In the genomic region with DNA sequence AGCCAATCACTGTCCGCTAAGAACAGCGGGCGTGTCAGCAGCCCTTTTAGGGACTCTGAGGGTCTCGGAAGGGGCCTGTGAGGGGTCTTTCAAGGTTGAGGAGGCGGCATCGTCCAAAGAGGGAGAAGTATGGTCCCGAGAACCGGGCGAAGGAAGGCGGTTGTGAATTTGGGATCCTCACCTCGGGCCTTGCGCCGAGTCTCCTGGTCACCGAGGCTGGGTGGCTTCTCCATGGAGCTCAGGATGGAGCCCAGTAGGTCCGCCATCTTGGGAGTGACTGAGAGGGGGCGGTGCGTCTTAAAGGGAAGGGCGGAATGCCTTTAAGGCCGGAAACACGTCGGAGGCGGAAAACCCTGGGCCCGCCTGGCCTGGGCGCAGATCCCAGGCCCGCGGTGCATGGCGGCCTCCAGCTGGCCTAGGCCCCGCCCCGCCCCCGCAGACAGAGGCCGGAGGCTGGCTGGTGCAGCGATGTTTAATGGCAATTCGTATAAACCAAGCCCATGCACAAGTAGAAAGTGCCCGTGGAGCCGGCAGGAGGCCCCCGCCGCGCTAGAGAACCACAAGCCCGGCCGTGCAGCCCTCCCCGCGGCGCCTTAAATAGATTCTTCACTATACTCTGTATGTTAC, we compare ENCODE assay signal across 1 cellular context.
TF ChIP-seq lines count a peak whose summit lies in the region.

A gene with protein sequence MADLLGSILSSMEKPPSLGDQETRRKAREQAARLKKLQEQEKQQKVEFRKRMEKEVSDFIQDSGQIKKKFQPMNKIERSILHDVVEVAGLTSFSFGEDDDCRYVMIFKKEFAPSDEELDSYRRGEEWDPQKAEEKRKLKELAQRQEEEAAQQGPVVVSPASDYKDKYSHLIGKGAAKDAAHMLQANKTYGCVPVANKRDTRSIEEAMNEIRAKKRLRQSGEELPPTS (minus strand): TSS at position 279 of the 627 bp plus-strand sequence. CDS start 13 bp downstream, at position 266.

TF ChIP-seq in K562, 482 proteins besides CTCF, POLR2A, EP300 and RAD21 (continued from another document and continues in another):
- TF ChIP-seq, protein P1, sequence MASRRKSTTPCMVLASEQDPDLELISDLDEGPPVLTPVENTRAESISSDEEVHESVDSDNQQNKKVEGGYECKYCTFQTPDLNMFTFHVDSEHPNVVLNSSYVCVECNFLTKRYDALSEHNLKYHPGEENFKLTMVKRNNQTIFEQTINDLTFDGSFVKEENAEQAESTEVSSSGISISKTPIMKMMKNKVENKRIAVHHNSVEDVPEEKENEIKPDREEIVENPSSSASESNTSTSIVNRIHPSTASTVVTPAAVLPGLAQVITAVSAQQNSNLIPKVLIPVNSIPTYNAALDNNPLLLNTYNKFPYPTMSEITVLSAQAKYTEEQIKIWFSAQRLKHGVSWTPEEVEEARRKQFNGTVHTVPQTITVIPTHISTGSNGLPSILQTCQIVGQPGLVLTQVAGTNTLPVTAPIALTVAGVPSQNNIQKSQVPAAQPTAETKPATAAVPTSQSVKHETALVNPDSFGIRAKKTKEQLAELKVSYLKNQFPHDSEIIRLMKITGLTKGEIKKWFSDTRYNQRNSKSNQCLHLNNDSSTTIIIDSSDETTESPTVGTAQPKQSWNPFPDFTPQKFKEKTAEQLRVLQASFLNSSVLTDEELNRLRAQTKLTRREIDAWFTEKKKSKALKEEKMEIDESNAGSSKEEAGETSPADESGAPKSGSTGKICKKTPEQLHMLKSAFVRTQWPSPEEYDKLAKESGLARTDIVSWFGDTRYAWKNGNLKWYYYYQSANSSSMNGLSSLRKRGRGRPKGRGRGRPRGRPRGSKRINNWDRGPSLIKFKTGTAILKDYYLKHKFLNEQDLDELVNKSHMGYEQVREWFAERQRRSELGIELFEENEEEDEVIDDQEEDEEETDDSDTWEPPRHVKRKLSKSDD (conservative IDR thresholded peaks at IDR 0.05; ENCODE audit: low read length) = no peak
- TF ChIP-seq PHF21A (IDR thresholded peaks at IDR 0.05; ENCODE audit: borderline replicate concordance, low read depth) (no peak), SIRT6 (IDR thresholded peaks at IDR 0.05; ENCODE audit: low read depth, low read length) (no peak), C11orf30 (IDR thresholded peaks at IDR 0.05; ENCODE audit: low read depth) (peak; percentile 56; the same call in 1 of the 2 replicates), SLC30A9 (CRISPR knock-in tag; IDR thresholded peaks at IDR 0.05) (no peak), ZNF699 (CRISPR knock-in tag; IDR thresholded peaks at IDR 0.05; ENCODE audit: insufficient replicate concordance) (no peak), CBX3 (IDR thresholded peaks at IDR 0.05; ENCODE audit: borderline replicate concordance in 1 of 2, low read length in 2 of 2) (0 out of 3 replicates have a peak, but pooled peaks of 1 of the 2 experiments have one; percentile 17), TEAD1 (CRISPR knock-in tag; IDR thresholded peaks at IDR 0.05) (no peak), SMARCE1 (IDR thresholded peaks at IDR 0.05) (no peak), ZBED1 (IDR thresholded peaks at IDR 0.05) (no peak), HIVEP1 (CRISPR knock-in tag; IDR thresholded peaks at IDR 0.05) (no peak), PML (IDR thresholded peaks at IDR 0.05; ENCODE audit: low read length) (peak; percentile 36; the same call in 1 of the 2 replicates), ZNF143 (CRISPR knock-in tag; IDR thresholded peaks at IDR 0.05) (no peak), ZNF121 (CRISPR knock-in tag; conservative IDR thresholded peaks at IDR 0.05) (no peak), PCBP2 (IDR thresholded peaks at IDR 0.05; ENCODE audit: low read depth, low read length, poor library complexity, severe bottlenecking) (no peak), HNRNPL (IDR thresholded peaks at IDR 0.05; ENCODE audit: low read depth, low read length) (no peak), CXXC5 (CRISPR knock-in tag; IDR thresholded peaks at IDR 0.05) (peak; percentile 36), POLR2G (IDR thresholded peaks at IDR 0.05; ENCODE audit: low read depth, low read length) (peak; percentile 83), FOXM1 (IDR thresholded peaks at IDR 0.05; ENCODE audit: low read depth) (no peak), FOXM1 (CRISPR knock-in tag; IDR thresholded peaks at IDR 0.05; ENCODE audit: low read depth) (0 out of 2 replicates have a peak, but pooled peaks have one; percentile 43), SP2 (IDR thresholded peaks at IDR 0.05; ENCODE audit: extremely low read depth, low read depth, low read length, poor library complexity, severe bottlenecking) (no peak), GMEB1 (CRISPR knock-in tag; IDR thresholded peaks at IDR 0.05) (no peak), BCL6 (CRISPR knock-in tag; IDR thresholded peaks at IDR 0.05) (no peak), MAZ (CRISPR knock-in tag; conservative IDR thresholded peaks at IDR 0.05 in 1 of 2, IDR thresholded peaks at IDR 0.05 in 1 of 2) (peak; percentile 26 to 82), ZNF408 (CRISPR knock-in tag; IDR thresholded peaks at IDR 0.05; ENCODE audit: low read depth) (no peak), NR2C2 (CRISPR knock-in tag; IDR thresholded peaks at IDR 0.05) (no peak), NR2C2 (tag; IDR thresholded peaks at IDR 0.05) (peak; percentile 74), GABPB1 (CRISPR knock-in tag; IDR thresholded peaks at IDR 0.05) (peak; percentile 5; the same call in 1 of the 2 replicates), EGR1 (conservative IDR thresholded peaks at IDR 0.05) (peak; percentile 92), NELFE (IDR thresholded peaks at IDR 0.05; ENCODE audit: insufficient read depth, insufficient read length) (no peak)
- TF ChIP-seq, protein P2, sequence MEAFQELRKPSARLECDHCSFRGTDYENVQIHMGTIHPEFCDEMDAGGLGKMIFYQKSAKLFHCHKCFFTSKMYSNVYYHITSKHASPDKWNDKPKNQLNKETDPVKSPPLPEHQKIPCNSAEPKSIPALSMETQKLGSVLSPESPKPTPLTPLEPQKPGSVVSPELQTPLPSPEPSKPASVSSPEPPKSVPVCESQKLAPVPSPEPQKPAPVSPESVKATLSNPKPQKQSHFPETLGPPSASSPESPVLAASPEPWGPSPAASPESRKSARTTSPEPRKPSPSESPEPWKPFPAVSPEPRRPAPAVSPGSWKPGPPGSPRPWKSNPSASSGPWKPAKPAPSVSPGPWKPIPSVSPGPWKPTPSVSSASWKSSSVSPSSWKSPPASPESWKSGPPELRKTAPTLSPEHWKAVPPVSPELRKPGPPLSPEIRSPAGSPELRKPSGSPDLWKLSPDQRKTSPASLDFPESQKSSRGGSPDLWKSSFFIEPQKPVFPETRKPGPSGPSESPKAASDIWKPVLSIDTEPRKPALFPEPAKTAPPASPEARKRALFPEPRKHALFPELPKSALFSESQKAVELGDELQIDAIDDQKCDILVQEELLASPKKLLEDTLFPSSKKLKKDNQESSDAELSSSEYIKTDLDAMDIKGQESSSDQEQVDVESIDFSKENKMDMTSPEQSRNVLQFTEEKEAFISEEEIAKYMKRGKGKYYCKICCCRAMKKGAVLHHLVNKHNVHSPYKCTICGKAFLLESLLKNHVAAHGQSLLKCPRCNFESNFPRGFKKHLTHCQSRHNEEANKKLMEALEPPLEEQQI (IDR thresholded peaks at IDR 0.05) = no peak
- TF ChIP-seq, protein P3, sequence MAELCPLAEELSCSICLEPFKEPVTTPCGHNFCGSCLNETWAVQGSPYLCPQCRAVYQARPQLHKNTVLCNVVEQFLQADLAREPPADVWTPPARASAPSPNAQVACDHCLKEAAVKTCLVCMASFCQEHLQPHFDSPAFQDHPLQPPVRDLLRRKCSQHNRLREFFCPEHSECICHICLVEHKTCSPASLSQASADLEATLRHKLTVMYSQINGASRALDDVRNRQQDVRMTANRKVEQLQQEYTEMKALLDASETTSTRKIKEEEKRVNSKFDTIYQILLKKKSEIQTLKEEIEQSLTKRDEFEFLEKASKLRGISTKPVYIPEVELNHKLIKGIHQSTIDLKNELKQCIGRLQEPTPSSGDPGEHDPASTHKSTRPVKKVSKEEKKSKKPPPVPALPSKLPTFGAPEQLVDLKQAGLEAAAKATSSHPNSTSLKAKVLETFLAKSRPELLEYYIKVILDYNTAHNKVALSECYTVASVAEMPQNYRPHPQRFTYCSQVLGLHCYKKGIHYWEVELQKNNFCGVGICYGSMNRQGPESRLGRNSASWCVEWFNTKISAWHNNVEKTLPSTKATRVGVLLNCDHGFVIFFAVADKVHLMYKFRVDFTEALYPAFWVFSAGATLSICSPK (IDR thresholded peaks at IDR 0.05; ENCODE audit: borderline replicate concordance) = peak; percentile 99
- TF ChIP-seq, protein P4, sequence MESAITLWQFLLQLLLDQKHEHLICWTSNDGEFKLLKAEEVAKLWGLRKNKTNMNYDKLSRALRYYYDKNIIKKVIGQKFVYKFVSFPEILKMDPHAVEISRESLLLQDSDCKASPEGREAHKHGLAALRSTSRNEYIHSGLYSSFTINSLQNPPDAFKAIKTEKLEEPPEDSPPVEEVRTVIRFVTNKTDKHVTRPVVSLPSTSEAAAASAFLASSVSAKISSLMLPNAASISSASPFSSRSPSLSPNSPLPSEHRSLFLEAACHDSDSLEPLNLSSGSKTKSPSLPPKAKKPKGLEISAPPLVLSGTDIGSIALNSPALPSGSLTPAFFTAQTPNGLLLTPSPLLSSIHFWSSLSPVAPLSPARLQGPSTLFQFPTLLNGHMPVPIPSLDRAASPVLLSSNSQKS (CRISPR knock-in tag; IDR thresholded peaks at IDR 0.05) = no peak
- TF ChIP-seq, protein P5, sequence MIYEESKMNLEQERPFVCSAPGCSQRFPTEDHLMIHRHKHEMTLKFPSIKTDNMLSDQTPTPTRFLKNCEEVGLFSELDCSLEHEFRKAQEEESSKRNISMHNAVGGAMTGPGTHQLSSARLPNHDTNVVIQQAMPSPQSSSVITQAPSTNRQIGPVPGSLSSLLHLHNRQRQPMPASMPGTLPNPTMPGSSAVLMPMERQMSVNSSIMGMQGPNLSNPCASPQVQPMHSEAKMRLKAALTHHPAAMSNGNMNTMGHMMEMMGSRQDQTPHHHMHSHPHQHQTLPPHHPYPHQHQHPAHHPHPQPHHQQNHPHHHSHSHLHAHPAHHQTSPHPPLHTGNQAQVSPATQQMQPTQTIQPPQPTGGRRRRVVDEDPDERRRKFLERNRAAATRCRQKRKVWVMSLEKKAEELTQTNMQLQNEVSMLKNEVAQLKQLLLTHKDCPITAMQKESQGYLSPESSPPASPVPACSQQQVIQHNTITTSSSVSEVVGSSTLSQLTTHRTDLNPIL (CRISPR knock-in tag; IDR thresholded peaks at IDR 0.05) = no peak
- TF ChIP-seq, protein P6, sequence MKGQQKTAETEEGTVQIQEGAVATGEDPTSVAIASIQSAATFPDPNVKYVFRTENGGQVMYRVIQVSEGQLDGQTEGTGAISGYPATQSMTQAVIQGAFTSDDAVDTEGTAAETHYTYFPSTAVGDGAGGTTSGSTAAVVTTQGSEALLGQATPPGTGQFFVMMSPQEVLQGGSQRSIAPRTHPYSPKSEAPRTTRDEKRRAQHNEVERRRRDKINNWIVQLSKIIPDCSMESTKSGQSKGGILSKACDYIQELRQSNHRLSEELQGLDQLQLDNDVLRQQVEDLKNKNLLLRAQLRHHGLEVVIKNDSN (CRISPR knock-in tag; IDR thresholded peaks at IDR 0.05) = no peak
- TF ChIP-seq, protein P7, sequence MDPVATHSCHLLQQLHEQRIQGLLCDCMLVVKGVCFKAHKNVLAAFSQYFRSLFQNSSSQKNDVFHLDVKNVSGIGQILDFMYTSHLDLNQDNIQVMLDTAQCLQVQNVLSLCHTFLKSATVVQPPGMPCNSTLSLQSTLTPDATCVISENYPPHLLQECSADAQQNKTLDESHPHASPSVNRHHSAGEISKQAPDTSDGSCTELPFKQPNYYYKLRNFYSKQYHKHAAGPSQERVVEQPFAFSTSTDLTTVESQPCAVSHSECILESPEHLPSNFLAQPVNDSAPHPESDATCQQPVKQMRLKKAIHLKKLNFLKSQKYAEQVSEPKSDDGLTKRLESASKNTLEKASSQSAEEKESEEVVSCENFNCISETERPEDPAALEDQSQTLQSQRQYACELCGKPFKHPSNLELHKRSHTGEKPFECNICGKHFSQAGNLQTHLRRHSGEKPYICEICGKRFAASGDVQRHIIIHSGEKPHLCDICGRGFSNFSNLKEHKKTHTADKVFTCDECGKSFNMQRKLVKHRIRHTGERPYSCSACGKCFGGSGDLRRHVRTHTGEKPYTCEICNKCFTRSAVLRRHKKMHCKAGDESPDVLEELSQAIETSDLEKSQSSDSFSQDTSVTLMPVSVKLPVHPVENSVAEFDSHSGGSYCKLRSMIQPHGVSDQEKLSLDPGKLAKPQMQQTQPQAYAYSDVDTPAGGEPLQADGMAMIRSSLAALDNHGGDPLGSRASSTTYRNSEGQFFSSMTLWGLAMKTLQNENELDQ (CRISPR knock-in tag; IDR thresholded peaks at IDR 0.05; ENCODE audit: borderline replicate concordance) = no peak
- TF ChIP-seq, protein P8, sequence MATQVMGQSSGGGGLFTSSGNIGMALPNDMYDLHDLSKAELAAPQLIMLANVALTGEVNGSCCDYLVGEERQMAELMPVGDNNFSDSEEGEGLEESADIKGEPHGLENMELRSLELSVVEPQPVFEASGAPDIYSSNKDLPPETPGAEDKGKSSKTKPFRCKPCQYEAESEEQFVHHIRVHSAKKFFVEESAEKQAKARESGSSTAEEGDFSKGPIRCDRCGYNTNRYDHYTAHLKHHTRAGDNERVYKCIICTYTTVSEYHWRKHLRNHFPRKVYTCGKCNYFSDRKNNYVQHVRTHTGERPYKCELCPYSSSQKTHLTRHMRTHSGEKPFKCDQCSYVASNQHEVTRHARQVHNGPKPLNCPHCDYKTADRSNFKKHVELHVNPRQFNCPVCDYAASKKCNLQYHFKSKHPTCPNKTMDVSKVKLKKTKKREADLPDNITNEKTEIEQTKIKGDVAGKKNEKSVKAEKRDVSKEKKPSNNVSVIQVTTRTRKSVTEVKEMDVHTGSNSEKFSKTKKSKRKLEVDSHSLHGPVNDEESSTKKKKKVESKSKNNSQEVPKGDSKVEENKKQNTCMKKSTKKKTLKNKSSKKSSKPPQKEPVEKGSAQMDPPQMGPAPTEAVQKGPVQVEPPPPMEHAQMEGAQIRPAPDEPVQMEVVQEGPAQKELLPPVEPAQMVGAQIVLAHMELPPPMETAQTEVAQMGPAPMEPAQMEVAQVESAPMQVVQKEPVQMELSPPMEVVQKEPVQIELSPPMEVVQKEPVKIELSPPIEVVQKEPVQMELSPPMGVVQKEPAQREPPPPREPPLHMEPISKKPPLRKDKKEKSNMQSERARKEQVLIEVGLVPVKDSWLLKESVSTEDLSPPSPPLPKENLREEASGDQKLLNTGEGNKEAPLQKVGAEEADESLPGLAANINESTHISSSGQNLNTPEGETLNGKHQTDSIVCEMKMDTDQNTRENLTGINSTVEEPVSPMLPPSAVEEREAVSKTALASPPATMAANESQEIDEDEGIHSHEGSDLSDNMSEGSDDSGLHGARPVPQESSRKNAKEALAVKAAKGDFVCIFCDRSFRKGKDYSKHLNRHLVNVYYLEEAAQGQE (CRISPR knock-in tag; IDR thresholded peaks at IDR 0.05; ENCODE audit: low read depth) = no peak
